ENCODE assay signal across 10 cellular contexts in the genomic region with DNA sequence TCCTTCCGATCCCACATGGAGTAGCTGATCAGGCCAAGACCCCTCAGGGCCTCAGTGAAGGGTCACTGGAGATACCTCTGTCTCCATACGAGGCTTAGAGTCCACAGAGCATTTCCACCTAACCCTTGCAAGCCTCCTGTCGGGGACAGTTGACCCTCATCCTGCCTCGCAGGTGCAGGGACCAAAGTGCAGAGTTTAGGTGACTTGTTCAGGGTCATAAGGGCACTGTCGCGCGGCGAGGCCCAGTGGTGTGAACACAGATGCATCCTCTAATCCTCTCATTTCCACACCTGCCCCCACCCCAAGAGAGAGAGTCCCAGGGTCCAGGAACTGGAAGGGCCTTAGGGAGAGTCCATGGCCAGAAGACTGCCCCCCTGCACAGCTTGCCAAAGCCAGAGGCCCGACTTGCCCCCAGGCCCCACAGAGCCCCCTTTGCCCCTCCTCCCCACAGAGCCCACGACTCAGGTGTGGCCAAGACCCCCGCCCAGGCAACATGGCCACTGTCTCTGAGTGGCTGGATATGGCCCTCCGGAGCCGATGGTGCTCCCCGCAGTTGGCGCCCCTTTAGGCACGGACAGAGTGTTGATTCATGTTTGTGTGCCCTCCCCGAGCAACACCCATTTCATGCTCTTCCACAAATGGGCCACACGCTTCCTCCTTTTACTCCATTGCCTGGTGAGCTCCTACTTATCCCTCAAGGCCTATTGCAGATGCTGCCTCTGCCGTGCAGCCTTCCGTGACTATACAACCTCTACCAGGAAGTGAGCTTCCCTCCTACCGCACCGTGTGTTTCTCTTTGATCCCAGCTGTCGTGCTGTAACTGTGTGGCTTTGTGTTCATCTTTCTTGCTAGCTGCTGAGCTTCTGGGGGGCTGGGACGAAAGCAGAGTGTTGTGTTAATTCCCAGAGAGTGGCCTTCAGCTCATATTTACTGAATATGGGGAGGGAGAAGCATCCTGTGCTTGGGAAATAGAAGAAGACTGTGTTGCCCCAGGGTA. TPM values are rescaled to one million over a fixed set of nuclear protein-coding genes. Genes with fewer than 3 reads are reported as not detected.
DNase-seq lines count a peak whose midpoint lies in the region; ATAC-seq and TF ChIP-seq lines count a peak whose summit lies in the region.
"Had no signal": no experiment of that assay in that cellular context is flagged by ENCODE, and none has a peak within 500 bp of the region (broad histone marks: within the 10 kb centered on the region; RNA-seq: fewer than 3 reads in every experiment).

No MANE protein-coding gene starts in this region.

- no peak overlapping the region for H3K9ac ChIP-seq in MM.1S (ENCODE audit: low read length)

- intact Hi-C loops in spleen (cut with DNase I; ENCODE audit: low total_unique reads): no loop called here
- intact Hi-C loops in dorsolateral prefrontal cortex (cut with DNase I): no loop called here

- H3K36me3 ChIP-seq in MM.1S (replicated peaks; ENCODE audit: insufficient read depth, low read length) (no peaks in the 10 kb centered on the region), spleen (peaks cover 0 to 26% (median 6%) of the 10 kb centered on the region in 6 donors), tibial nerve (no peaks in the 10 kb centered on the region)

- TF ChIP-seq POLR2A in spleen (IDR thresholded peaks at IDR 0.05) (no peak), tibial nerve (IDR thresholded peaks at IDR 0.05) (no peak)

- H3K4me1 Mint-ChIP-seq in activated naive CD8-positive, alpha-beta T cell treated with anti-CD3 and anti-CD28 coated beads for 36 hours: peaks cover 44% of the 10 kb centered on the region

- H3K9me3 ChIP-seq in MM.1S (replicated peaks; ENCODE audit: insufficient read depth, low read length): no peaks in the 10 kb centered on the region
- H3K9me3 ChIP-seq in spleen: no peaks in the 10 kb centered on the region
- no peaks in the 10 kb centered on the region for H3K9me3 ChIP-seq in tibial nerve

- no peak for TF ChIP-seq EP300 in tibial nerve (IDR thresholded peaks at IDR 0.05)

- H3K27ac Mint-ChIP-seq in activated naive CD8-positive, alpha-beta T cell treated with anti-CD3 and anti-CD28 coated beads for 36 hours: no peak overlapping the region

- no peak overlapping the region for H3K27ac ChIP-seq in MM.1S (ENCODE audit: low read length)
- peak overlapping the region in 7 of 8 donors; percentile 73 to 93 (median 89) for H3K27ac ChIP-seq in spleen
- peak overlapping the region in 21 of 59 donors; percentile 4 to 80 (median 43) for H3K27ac ChIP-seq in dorsolateral prefrontal cortex
- no peak overlapping the region for H3K27ac ChIP-seq in tibial nerve

- peak overlapping the region; percentile 26 for H3K4me3 Mint-ChIP-seq in activated naive CD8-positive, alpha-beta T cell treated with anti-CD3 and anti-CD28 coated beads for 36 hours

- no peaks in the 10 kb centered on the region for H3F3A ChIP-seq in MM.1S (ENCODE audit: insufficient read depth, low read length)

- TF ChIP-seq CTCF in MM.1S (IDR thresholded peaks at IDR 0.05; ENCODE audit: low read length): no peak
- TF ChIP-seq CTCF in spleen (IDR thresholded peaks at IDR 0.05 in 8 of 11, conservative IDR thresholded peaks at IDR 0.05 in 3 of 11): no peak
- no peak for TF ChIP-seq CTCF in dorsolateral prefrontal cortex (IDR thresholded peaks at IDR 0.05 in 54 of 56, conservative IDR thresholded peaks at IDR 0.05 in 2 of 56; ENCODE audit: low read depth in 1 of 56, partially characterized antibody in 56 of 56)
- TF ChIP-seq CTCF in tibial nerve (IDR thresholded peaks at IDR 0.05): no peak

- peaks cover 4% of the 10 kb centered on the region for H3K36me3 Mint-ChIP-seq in activated naive CD8-positive, alpha-beta T cell treated with anti-CD3 and anti-CD28 coated beads for 36 hours

- no peak for DNase-seq in activated CD4-positive, CD25-positive, alpha-beta regulatory T cell (lab: John Stamatoyannopoulos, UW)
- DNase-seq in MM.1S: peak; percentile 31
- no peak for DNase-seq in activated naive CD8-positive, alpha-beta T cell treated with anti-CD3 and anti-CD28 coated beads for 36 hours
- no peak for DNase-seq in spleen
- DNase-seq in dorsolateral prefrontal cortex: no peak
- no peak for DNase-seq in tibial nerve (ENCODE audit: low spot score in 2 of 2)
- no peak for DNase-seq in T-helper 9 cell
- DNase-seq: 8988T, hippocampal formation had no signal

- H2AFZ ChIP-seq in MM.1S (ENCODE audit: low read length): no peak overlapping the region

- H4K20me1 ChIP-seq in MM.1S (ENCODE audit: insufficient read depth, low read length): no peaks in the 10 kb centered on the region

- ATAC-seq in activated CD4-positive, CD25-positive, alpha-beta regulatory T cell treated with anti-CD3 and anti-CD28 coated beads, Interleukin-2, amount 50 U/mL, for 24 hours: peak; percentile 30 to 42

- H3K4me2 ChIP-seq in MM.1S (ENCODE audit: low read depth, low read length): 0 out of 2 replicates have a peak overlapping the region, but pooled peaks have one; percentile 5

- no peaks in the 10 kb centered on the region for H3K9me2 ChIP-seq in MM.1S (replicated peaks; ENCODE audit: insufficient read depth, low read length)

- H3K4me3 ChIP-seq in MM.1S (ENCODE audit: low read length) (no peak overlapping the region), spleen (peak overlapping the region in 4 of 8 donors; percentile 33 to 66 (median 43)), dorsolateral prefrontal cortex (peak overlapping the region in 25 of 59 donors; percentile 7 to 56 (median 38)), tibial nerve (peak overlapping the region in 1 of 4 donors; percentile 36)

- peaks cover 9% of the 10 kb centered on the region for H3K27me3 Mint-ChIP-seq in activated naive CD8-positive, alpha-beta T cell treated with anti-CD3 and anti-CD28 coated beads for 36 hours

- H3K9me3 Mint-ChIP-seq in activated naive CD8-positive, alpha-beta T cell treated with anti-CD3 and anti-CD28 coated beads for 36 hours: no peaks in the 10 kb centered on the region

- peaks cover 90% of the 10 kb centered on the region for H3K27me3 ChIP-seq in MM.1S (replicated peaks; ENCODE audit: insufficient read depth, low read length)
- H3K27me3 ChIP-seq in spleen (replicated peaks in 1 of 7): peaks cover 0 to 20% (median 14%) of the 10 kb centered on the region in 7 donors
- H3K27me3 ChIP-seq in dorsolateral prefrontal cortex: peaks cover 0 to 18% (median 5%) of the 10 kb centered on the region in 45 donors
- peaks cover 0 to 30% of the 10 kb centered on the region in 2 donors for H3K27me3 ChIP-seq in tibial nerve

- H3K79me2 ChIP-seq in MM.1S (ENCODE audit: low read length): no peaks in the 10 kb centered on the region

- WGBS in spleen, 5 donors: 50 to 68% (median 65%) methylated on average over 21 to 24 of the region's 24 CpGs
- 77% methylated on average over 23 to 24 of the region's 24 CpGs for WGBS in tibial nerve, 2 donors

- no peaks in the 10 kb centered on the region; the same call in 1 of the 2 replicates for H3K4me1 ChIP-seq in MM.1S (ENCODE audit: low read length)
- peaks cover 25 to 86% (median 60%) of the 10 kb centered on the region in 6 donors for H3K4me1 ChIP-seq in spleen
- peaks cover 0 to 9% (median 2%) of the 10 kb centered on the region in 4 donors for H3K4me1 ChIP-seq in tibial nerve

RNA-seq across cellular contexts. Expression of gene TRPM2, which starts 1.7 kb away (rescaled TPM):
- total RNA-seq in activated naive CD8-positive, alpha-beta T cell treated with anti-CD3 and anti-CD28 coated beads for 36 hours: 1 to 10 TPM; 2.9 to 3.7 TPM
- total RNA-seq in spleen: 10 to 100 TPM; 10.4 to 35.3 (median 22.0) TPM
- 10 to 100 TPM; 20.5 to 44.1 (median 28.4) TPM for polyA plus RNA-seq in spleen
- total RNA-seq in dorsolateral prefrontal cortex: 10 to 100 TPM; 29.8 to 83.7 (median 54.3) TPM
- 10 to 100 TPM in 1 of 4 donors, 1 to 10 TPM in 3; 4.9 to 10.3 (median 7.8) TPM for total RNA-seq in tibial nerve

RNA-seq across cellular contexts. Expression of gene CFAP410, which starts 15.9 kb away (rescaled TPM):
- 10 to 100 TPM; 14.0 to 14.8 TPM for total RNA-seq in activated naive CD8-positive, alpha-beta T cell treated with anti-CD3 and anti-CD28 coated beads for 36 hours
- total RNA-seq in spleen (10 to 100 TPM; 26.2 to 34.3 (median 32.3) TPM), dorsolateral prefrontal cortex (10 to 100 TPM; 23.3 to 59.4 (median 39.0) TPM), tibial nerve (10 to 100 TPM; 38.0 to 69.8 (median 61.2) TPM)
- polyA plus RNA-seq in spleen: 10 to 100 TPM; 41.5 to 79.8 (median 70.9) TPM

RNA-seq across cellular contexts. Expression of gene PFKL, which starts 55.2 kb away (rescaled TPM):
- 100 to 1,000 TPM; 150 to 154 TPM for total RNA-seq in activated naive CD8-positive, alpha-beta T cell treated with anti-CD3 and anti-CD28 coated beads for 36 hours
- total RNA-seq in spleen: 100 to 1,000 TPM in 5 of 7 donors, 10 to 100 TPM in 2; 88.1 to 145 (median 126) TPM
- polyA plus RNA-seq in spleen: 100 to 1,000 TPM in 1 of 3 donors, 10 to 100 TPM in 2; 65.9 to 113 (median 84.4) TPM
- total RNA-seq in dorsolateral prefrontal cortex: 100 to 1,000 TPM; 102 to 205 (median 156) TPM
- total RNA-seq in tibial nerve: 100 to 1,000 TPM in 3 of 4 donors, 10 to 100 TPM in 1; 94.6 to 155 (median 141) TPM

Comparison
In these comparisons a context has a peak if more than half of its experiments do, and no peak if none do; other contexts are left out.
1. H3K27ac ChIP-seq: peak in spleen (7 of 8); none in MM.1S (single experiment) and tibial nerve (0 of 4).